In the genomic region with DNA sequence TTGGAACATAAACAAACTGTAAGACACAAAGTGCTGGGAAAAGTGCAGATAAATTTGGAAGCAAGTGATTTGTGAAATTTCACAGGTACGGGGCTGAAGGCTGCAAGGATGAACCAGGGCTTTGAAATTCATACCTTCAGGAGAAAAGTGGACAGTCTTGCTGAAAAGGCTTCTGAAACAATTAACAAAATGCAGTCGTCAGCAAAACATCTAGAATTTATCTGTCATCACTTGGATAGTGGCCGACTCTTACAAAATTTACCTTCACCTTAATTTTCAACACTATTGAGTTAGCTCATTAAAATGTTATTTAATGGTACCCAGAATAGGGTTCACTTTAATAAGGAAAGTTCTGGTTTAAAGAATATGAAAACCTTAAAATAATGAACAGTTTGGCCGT, we compare ENCODE assay signal across 36 cellular contexts.
"Had no signal": no experiment of that assay in that cellular context is flagged by ENCODE, and none has a peak within 500 bp of the region (broad histone marks: within the 10 kb centered on the region; RNA-seq: fewer than 3 reads in every experiment).

No MANE protein-coding gene starts in this region.

- H3K4me3 Mint-ChIP-seq: activated B cell treated with CpG ODN at 0.5 μM for 24 hours; activated CD4-positive, alpha-beta memory T cell treated with anti-CD3 and anti-CD28 coated beads for 36 hours; activated CD4-positive, alpha-beta T cell treated with anti-CD3 and anti-CD28 coated beads, Interleukin-2, amount 10 ng/mL, durations not matched to agents 24 days and 14 days; activated CD8-positive, alpha-beta T cell treated with anti-CD3 and anti-CD28 coated beads for 36 hours; activated naive CD4-positive, alpha-beta T cell treated with anti-CD3 and anti-CD28 coated beads for 36 hours; activated naive CD8-positive, alpha-beta T cell treated with anti-CD3 and anti-CD28 coated beads for 36 hours; activated T-cell treated with anti-CD3 and anti-CD28 coated beads, Interleukin-2, amount 50 U/mL, for 4 hours; activated T-cell treated with anti-CD3 and anti-CD28 coated beads, Interleukin-2, amount 50 U/mL, for 72 hours; activated T-helper 1 cell treated with anti-CD3 and anti-CD28 coated beads, Interleukin-12 subunit alpha, Interleukin-12 subunit beta, Interleukin-2, Interleukin-4 antibody, amounts not matched to agents 30 ng/mL and 10 ng/mL and 1 ng/mL, durations not matched to agents 14 hours and 24 hours and 36 hours; activated T-helper 17 cell treated with anti-CD3 and anti-CD28 coated beads, Interleukin-2, amount 50 U/mL, for 72 hours; T-helper 2 cell treated with Interferon-gamma antibody and Interleukin-4, amounts not matched to agents 5 μg/mL and 100 μg/mL, for 36 hours had no signal

- H3K9me3 ChIP-seq: adrenal gland, body of pancreas, breast epithelium had no signal

- DNase-seq: activated B cell treated with CpG ODN at 0.5 μM for 24 hours; activated CD4-positive, alpha-beta memory T cell treated with anti-CD3 and anti-CD28 coated beads for 36 hours; activated CD4-positive, alpha-beta T cell treated with anti-CD3 and anti-CD28 coated beads for 4 hours; activated CD4-positive, alpha-beta T cell treated with anti-CD3 and anti-CD28 coated beads, Interleukin-2, amount 10 ng/mL, durations not matched to agents 24 days and 14 days; activated CD4-positive, alpha-beta T cell treated with anti-CD3 and anti-CD28 coated beads, Interleukin-2, amount 50 U/mL, for 1 hour; activated CD4-positive, alpha-beta T cell treated with anti-CD3 and anti-CD28 coated beads, Interleukin-2, amount 50 U/mL, for 4 hours; activated CD4-positive, CD25-positive, alpha-beta regulatory T cell treated with anti-CD3 and anti-CD28 coated beads, Interleukin-2, amount 50 U/mL, for 72 hours; activated CD8-positive, alpha-beta memory T cell treated with anti-CD3 and anti-CD28 coated beads, Interleukin-2, amount 50 U/mL, for 4 hours; activated CD8-positive, alpha-beta T cell treated with anti-CD3 and anti-CD28 coated beads for 36 hours; activated effector memory CD4-positive, alpha-beta T cell treated with anti-CD3 and anti-CD28 coated beads, Interleukin-2, amount 50 U/mL, for 16 hours; activated gamma-delta T cell treated with Interleukin-2 at 50 U/mL for 16 hours; activated naive CD4-positive, alpha-beta T cell; activated naive CD4-positive, alpha-beta T cell treated with anti-CD3 and anti-CD28 coated beads for 36 hours; activated naive CD4-positive, alpha-beta T cell treated with anti-CD3 and anti-CD28 coated beads, Interleukin-2, amount 50 U/mL, for 16 hours; activated naive CD8-positive, alpha-beta T cell treated with anti-CD3 and anti-CD28 coated beads for 36 hours; activated T-cell treated with anti-CD3 and anti-CD28 coated beads for 4 hours; activated T-cell treated with anti-CD3 and anti-CD28 coated beads, Interleukin-2, amount 50 U/mL, for 1 hour; activated T-cell treated with anti-CD3 and anti-CD28 coated beads, Interleukin-2, amount 50 U/mL, for 4 hours; activated T-cell treated with anti-CD3 and anti-CD28 coated beads, Interleukin-2, amount 50 U/mL, for 72 hours; adrenal gland; amniotic stem cell; aorta; body of pancreas; brain microvascular endothelial cell; central memory CD4-positive, alpha-beta T cell; T-helper 2 cell; T-helper 9 cell had no signal

- ATAC-seq: activated CD8-positive, alpha-beta T cell treated with anti-CD3 and anti-CD28 coated beads for 36 hours; activated naive CD4-positive, alpha-beta T cell treated with anti-CD3 and anti-CD28 coated beads, Interleukin-2, amount 50 U/mL, for 72 hours; activated T-cell treated with anti-CD3 and anti-CD28 coated beads, Interleukin-2, amount 50 U/mL, for 4 hours; activated T-cell treated with anti-CD3 and anti-CD28 coated beads, Interleukin-2, amount 50 U/mL, for 72 hours; activated T-helper 17 cell treated with anti-CD3 and anti-CD28 coated beads, Interleukin-2, amount 50 U/mL, for 72 hours; body of pancreas had no signal

- H3K4me1 ChIP-seq: adrenal gland, body of pancreas, breast epithelium had no signal

- H3K4me1 Mint-ChIP-seq: activated B cell treated with CpG ODN at 0.5 μM for 24 hours; activated T-helper 17 cell treated with anti-CD3 and anti-CD28 coated beads, Interleukin-2, amount 50 U/mL, for 72 hours had no signal

- H3K27ac ChIP-seq: adrenal gland, body of pancreas, brain microvascular endothelial cell, breast epithelium, VCaP had no signal

- FAIRE-seq: astrocyte, colon, TTC549 had no signal

- H3K27me3 ChIP-seq: adrenal gland, body of pancreas, brain microvascular endothelial cell, breast epithelium had no signal

- H3K27me3 Mint-ChIP-seq: activated B cell treated with CpG ODN at 0.5 μM for 24 hours; activated CD4-positive, alpha-beta memory T cell treated with anti-CD3 and anti-CD28 coated beads for 36 hours; activated CD4-positive, alpha-beta T cell treated with anti-CD3 and anti-CD28 coated beads, Interleukin-2, amount 10 ng/mL, durations not matched to agents 24 days and 14 days; activated CD8-positive, alpha-beta T cell treated with anti-CD3 and anti-CD28 coated beads for 36 hours; activated naive CD8-positive, alpha-beta T cell treated with anti-CD3 and anti-CD28 coated beads for 36 hours; activated T-helper 17 cell treated with anti-CD3 and anti-CD28 coated beads, Interleukin-2, amount 50 U/mL, for 72 hours had no signal

- H3K4me3 ChIP-seq: adrenal gland, body of pancreas, breast epithelium had no signal

- H3K36me3 ChIP-seq: adrenal gland, brain microvascular endothelial cell, breast epithelium had no signal

- H3K36me3 Mint-ChIP-seq: activated CD4-positive, alpha-beta memory T cell treated with anti-CD3 and anti-CD28 coated beads for 36 hours had no signal

- H3K9me3 Mint-ChIP-seq: activated B cell treated with CpG ODN at 0.5 μM for 24 hours; activated CD4-positive, alpha-beta memory T cell treated with anti-CD3 and anti-CD28 coated beads for 36 hours; activated CD4-positive, alpha-beta T cell treated with anti-CD3 and anti-CD28 coated beads, Interleukin-2, amount 10 ng/mL, durations not matched to agents 24 days and 14 days; activated CD8-positive, alpha-beta T cell treated with anti-CD3 and anti-CD28 coated beads for 36 hours; activated naive CD4-positive, alpha-beta T cell treated with anti-CD3 and anti-CD28 coated beads for 36 hours; activated T-cell treated with anti-CD3 and anti-CD28 coated beads, Interleukin-2, amount 50 U/mL, for 4 hours; activated T-helper 17 cell treated with anti-CD3 and anti-CD28 coated beads, Interleukin-2, amount 50 U/mL, for 72 hours; T-helper 2 cell treated with Interferon-gamma antibody and Interleukin-4, amounts not matched to agents 5 μg/mL and 100 μg/mL, for 36 hours had no signal

- H3K27ac Mint-ChIP-seq: activated B cell treated with CpG ODN at 0.5 μM for 24 hours; activated CD4-positive, alpha-beta memory T cell treated with anti-CD3 and anti-CD28 coated beads for 36 hours; activated CD4-positive, alpha-beta T cell treated with anti-CD3 and anti-CD28 coated beads, Interleukin-2, amount 10 ng/mL, durations not matched to agents 24 days and 14 days; activated CD8-positive, alpha-beta T cell treated with anti-CD3 and anti-CD28 coated beads for 36 hours; activated naive CD4-positive, alpha-beta T cell treated with anti-CD3 and anti-CD28 coated beads for 36 hours; activated naive CD4-positive, alpha-beta T cell treated with anti-CD3 and anti-CD28 coated beads, Interleukin-2, amount 50 U/mL, for 72 hours; activated naive CD8-positive, alpha-beta T cell treated with anti-CD3 and anti-CD28 coated beads for 36 hours; activated T-cell treated with anti-CD3 and anti-CD28 coated beads, Interleukin-2, amount 50 U/mL, for 72 hours; activated T-helper 1 cell treated with anti-CD3 and anti-CD28 coated beads, Interleukin-12 subunit alpha, Interleukin-12 subunit beta, Interleukin-2, Interleukin-4 antibody, amounts not matched to agents 30 ng/mL and 10 ng/mL and 1 ng/mL, durations not matched to agents 14 hours and 24 hours and 36 hours; activated T-helper 17 cell treated with anti-CD3 and anti-CD28 coated beads, Interleukin-2, amount 50 U/mL, for 72 hours; T-helper 2 cell treated with Interferon-gamma antibody and Interleukin-4, amounts not matched to agents 5 μg/mL and 100 μg/mL, for 36 hours had no signal
